Comparison of ENCODE assay signal across 19 cellular contexts in the genomic region with DNA sequence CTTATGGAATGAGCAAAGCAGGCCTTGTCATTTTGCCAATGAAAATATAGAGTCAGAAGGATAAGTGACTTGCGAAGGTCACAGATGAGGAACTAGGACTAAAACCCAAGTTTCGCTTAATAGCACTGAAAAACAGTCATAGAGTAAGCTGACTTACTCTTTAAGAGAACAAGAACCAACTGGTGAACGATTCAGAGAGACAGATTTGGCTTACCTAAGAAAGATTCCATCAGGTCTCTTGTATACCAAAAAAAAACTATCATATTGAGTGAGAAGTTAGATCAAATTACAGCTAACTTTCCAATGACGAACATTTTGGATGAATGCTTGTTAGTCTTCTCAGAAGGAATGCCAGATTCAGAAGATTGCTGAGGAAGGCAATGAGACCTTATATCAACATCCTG.
A peak's percentile ranks its signal among the peaks of the same experiment; 100 is the strongest.
DNase-seq lines count a peak whose midpoint lies in the region; ATAC-seq and TF ChIP-seq lines count a peak whose summit lies in the region.
"Had no signal": no experiment of that assay in that cellular context is flagged by ENCODE, and none has a peak within 500 bp of the region (broad histone marks: within the 10 kb centered on the region; RNA-seq: fewer than 3 reads in every experiment).

No MANE protein-coding gene starts in this region.

- no peak for TF ChIP-seq POLR2A in body of pancreas (IDR thresholded peaks at IDR 0.05)

- H3K9me3 ChIP-seq in body of pancreas: no peaks in the 10 kb centered on the region
- H3K9me3 ChIP-seq: A549, neutrophil had no signal

- H3K4me3 ChIP-seq in body of pancreas: no peak overlapping the region
- H3K4me3 ChIP-seq: A549, coronary artery, lung had no signal

- H3K36me3 ChIP-seq in body of pancreas (replicated peaks in 1 of 2; ENCODE audit: insufficient read depth in 1 of 2, low read depth in 2 of 2): no peaks in the 10 kb centered on the region
- H3K36me3 ChIP-seq: neutrophil had no signal

- DNase-seq in Daoy (ENCODE audit: low read depth) (peak; percentile 19), body of pancreas (peak in 1 of 4 donors; percentile 7), kidney tubule cell (ENCODE audit: low spot score) (peak; percentile 41), occipital lobe (lab: John Stamatoyannopoulos, UW) (no peak)
- DNase-seq in activated naive CD4-positive, alpha-beta T cell (lab: John Stamatoyannopoulos, UW): no peak
- DNase-seq: C1 segment of cervical spinal cord, foreskin melanocyte, kidney, NCI-H1436 treated with DMSO at 0.1 percent for 48 hours, NCI-H69, retina, SHP77 had no signal

- peaks cover 8% of the 10 kb centered on the region for H3K4me1 ChIP-seq in body of pancreas
- H3K4me1 ChIP-seq: A549 had no signal

- ATAC-seq in body of pancreas: peak; percentile 50
- ATAC-seq in GM21367 (IDR thresholded peaks at IDR 0.05; ENCODE audit: unreplicated experiment): no peak
- ATAC-seq in HG02642 (IDR thresholded peaks at IDR 0.05; ENCODE audit: poor library complexity, unreplicated experiment): no peak
- ATAC-seq: A549 had no signal

- TF ChIP-seq RAD21 in Ishikawa (IDR thresholded peaks at IDR 0.05; ENCODE audit: low read depth): no peak

- intact Hi-C loops in body of pancreas (cut with DNase I): no loop called here

- no peak for TF ChIP-seq EP300 in Ishikawa (IDR thresholded peaks at IDR 0.05; ENCODE audit: borderline replicate concordance)

- no peaks in the 10 kb centered on the region for H3K27me3 ChIP-seq in body of pancreas
- H3K27me3 ChIP-seq: neutrophil had no signal

- 26 to 40% methylated on average over 4 of the region's 4 CpGs for WGBS in body of pancreas, 2 donors

- no peak overlapping the region for H3K27ac ChIP-seq in body of pancreas
- H3K27ac ChIP-seq: A549, coronary artery, neutrophil had no signal

- TF ChIP-seq CTCF in body of pancreas (IDR thresholded peaks at IDR 0.05): no peak

TF ChIP-seq in Ishikawa, 13 proteins besides CTCF, POLR2A, EP300 and RAD21:
- TF ChIP-seq CEBPB (IDR thresholded peaks at IDR 0.05): no peak
- 0 out of 2 replicates have a peak, but pooled peaks have one; percentile 25 for TF ChIP-seq NFIC (IDR thresholded peaks at IDR 0.05)

Comparison
In these comparisons a context has a peak if more than half of its experiments do, and no peak if none do; other contexts are left out.
1. DNase-seq: peak in Daoy (single experiment) and kidney tubule cell (single experiment); none in activated naive CD4-positive, alpha-beta T cell (0 of 4) and occipital lobe (single experiment).